In genomic region chr2:113240150-113240914, GRCh38 we compare ENCODE assay signal across 7 cellular contexts. TPM values are rescaled to one million over a fixed set of nuclear protein-coding genes. Genes with fewer than 3 reads are reported as not detected.
A peak's percentile ranks its signal among the peaks of the same experiment; 100 is the strongest.
DNase-seq lines count a peak whose midpoint lies in the region; ATAC-seq and TF ChIP-seq lines count a peak whose summit lies in the region.

No MANE protein-coding gene starts in this region.

- H3K4me1 ChIP-seq in GM23248 (ENCODE audit: insufficient read depth) (peaks cover 42% of the 10 kb centered on the region), lower lobe of right lung (peaks cover 25% of the 10 kb centered on the region), upper lobe of left lung (peaks cover 17 to 39% (median 24%) of the 10 kb centered on the region in 4 donors)

- no peaks in the 10 kb centered on the region for H3K9me2 ChIP-seq in GM23248 (ENCODE audit: insufficient read depth)

- peak; percentile 92 for DNase-seq in GM23248
- DNase-seq in NCI-H460 (ENCODE audit: extremely low read depth, low read depth): peak; percentile 26
- peak; percentile 61 for DNase-seq in cerebellar cortex (ENCODE audit: low spot score)
- DNase-seq in lower lobe of right lung: peak; percentile 81
- DNase-seq in upper lobe of left lung: peak; percentile 80 to 94

- TF ChIP-seq CTCF in lower lobe of right lung (IDR thresholded peaks at IDR 0.05) (no peak), upper lobe of left lung (IDR thresholded peaks at IDR 0.05) (no peak)

- no peaks in the 10 kb centered on the region for H4K20me1 ChIP-seq in GM23248 (ENCODE audit: insufficient read depth)

- H3K27me3 ChIP-seq in GM23248 (replicated peaks; ENCODE audit: insufficient read depth): no peaks in the 10 kb centered on the region
- no peaks in the 10 kb centered on the region for H3K27me3 ChIP-seq in lower lobe of right lung (ENCODE audit: low read depth)
- no peaks in the 10 kb centered on the region for H3K27me3 ChIP-seq in upper lobe of left lung

- H3K4me2 ChIP-seq in GM23248 (ENCODE audit: unreplicated experiment): peak overlapping the region; percentile 80

- peak in 1 of 4 donors; percentile 62 for TF ChIP-seq POLR2A in upper lobe of left lung (IDR thresholded peaks at IDR 0.05)

- 0 to 1% methylated on average over 14 to 15 of the region's 15 CpGs for WGBS in GM23248 (ENCODE audit: low coverage in 1 of 2, low lambda C conversion rate in 2 of 2, missing lambda C conversion rate in 2 of 2), 2 experiments
- WGBS in upper lobe of left lung, 2 donors: 35 to 57% methylated on average over 7 to 15 of the region's 15 CpGs

- H2AFZ ChIP-seq in GM23248: no peak overlapping the region

- H3K36me3 ChIP-seq in GM23248 (ENCODE audit: low read depth) (no peaks in the 10 kb centered on the region; the same call in 1 of the 2 replicates), lower lobe of right lung (no peaks in the 10 kb centered on the region), upper lobe of left lung (no peaks in the 10 kb centered on the region)

- H3K27ac ChIP-seq in GM23248 (peak overlapping the region; percentile 94), lower lobe of right lung (peak overlapping the region; percentile 5), upper lobe of left lung (peak overlapping the region; percentile 52 to 88 (median 65))

- in situ Hi-C loops in GM23248 (cut with MboI): no loop called here

- H3K9me3 ChIP-seq in GM23248 (ENCODE audit: low read depth) (no peaks in the 10 kb centered on the region), lower lobe of right lung (no peaks in the 10 kb centered on the region), upper lobe of left lung (no peaks in the 10 kb centered on the region)

- peaks cover 34% of the 10 kb centered on the region for H3F3A ChIP-seq in GM23248 (ENCODE audit: insufficient read depth)

- peak in 2 of 4 donors; percentile 19 to 81 for TF ChIP-seq EP300 in upper lobe of left lung (IDR thresholded peaks at IDR 0.05)

- H3K9ac ChIP-seq in GM23248: peak overlapping the region; percentile 73

- peak overlapping the region; percentile 56 for H3K4me3 ChIP-seq in GM23248
- no peak overlapping the region for H3K4me3 ChIP-seq in lower lobe of right lung
- H3K4me3 ChIP-seq in upper lobe of left lung: no peak overlapping the region

- intact Hi-C loops in lower lobe of right lung (cut with DNase I): no loop called here

- peaks cover 61% of the 10 kb centered on the region for H3K79me2 ChIP-seq in GM23248 (ENCODE audit: insufficient read depth)

- peak; percentile 41 to 58 for ATAC-seq in lower lobe of right lung
- ATAC-seq in upper lobe of left lung (ENCODE audit: low FRiP score in 2 of 2): peak; percentile 50 to 77
- no peak for ATAC-seq in HG02678 (IDR thresholded peaks at IDR 0.05; ENCODE audit: unreplicated experiment)
- no peak for ATAC-seq in HG03521 (IDR thresholded peaks at IDR 0.05; ENCODE audit: unreplicated experiment)

RNA-seq across cellular contexts. Expression of gene PAX8, which starts 38.4 kb away (rescaled TPM):
- total RNA-seq in GM23248 (2014; rRNA removed; shearing (Covaris generic)): 2.1 and 5.8 TPM in 2 replicates
- polyA plus RNA-seq in GM23248 (2016; fragmentation: Nextera tagmentation; extraction: Ambion mirVana): 13.1 and 20.4 TPM in 2 replicates
- total RNA-seq in NCI-H460 (2014; rRNA removed; shearing (Covaris generic)): 1.0 and 1.4 TPM in 2 replicates
- polyA plus RNA-seq in NCI-H460 (2014; cell fraction: nucleus; rRNA removed): 0.40 and 0.51 TPM in 2 replicates
- total RNA-seq in lower lobe of right lung (1.2 TPM), upper lobe of left lung (1 to 10 TPM; 1.5 to 3.6 (median 2.0) TPM)

Comparison
In these comparisons a context has a peak if more than half of its experiments do, and no peak if none do; other contexts are left out.
1. DNase-seq: peak in every context shown above with its lines; median percentile 92 in GM23248; 87 in upper lobe of left lung; 81 in lower lobe of right lung; 61 in cerebellar cortex; 26 in NCI-H460.
2. H3K27ac ChIP-seq: peak in every context shown above with its lines; median percentile 94 in GM23248; 65 in upper lobe of left lung; 5 in lower lobe of right lung.
3. ATAC-seq: peak in lower lobe of right lung (2 of 2) and upper lobe of left lung (2 of 2); none in HG02678 (single experiment) and HG03521 (single experiment).